11 cellular contexts compared by ENCODE assay signal in genomic region chr11:440065-441042, GRCh38. TPM values are rescaled to one million over a fixed set of nuclear protein-coding genes. Genes with fewer than 3 reads are reported as not detected.
DNase-seq lines count a peak whose midpoint lies in the region; TF ChIP-seq lines count a peak whose summit lies in the region.
"Had no signal": no experiment of that assay in that cellular context is flagged by ENCODE, and none has a peak within 500 bp of the region (broad histone marks: within the 10 kb centered on the region; RNA-seq: fewer than 3 reads in every experiment).

No MANE protein-coding gene starts in this region.

- WGBS in transverse colon (ENCODE audit: low coverage in 1 of 2), 2 donors = 84% methylated on average over 27 of the region's 27 CpGs; no CpG with 5 or more reads in 1 of the 2 donors
- 84 to 94% (median 92%) methylated on average over 17 to 27 of the region's 27 CpGs for WGBS in stomach, 5 donors

- peaks cover 20% of the 10 kb centered on the region for H3K27me3 ChIP-seq in transverse colon
- peaks cover 0 to 66% (median 7%) of the 10 kb centered on the region in 3 donors for H3K27me3 ChIP-seq in stomach

- H3K27ac Mint-ChIP-seq in activated naive CD4-positive, alpha-beta T cell treated with anti-CD3 and anti-CD28 coated beads, Interleukin-2, amount 50 U/mL, for 24 hours = no peak overlapping the region

- TF ChIP-seq EP300 in transverse colon (IDR thresholded peaks at IDR 0.05; ENCODE audit: low read depth) (no peak), stomach (IDR thresholded peaks at IDR 0.05) (no peak)

- H3K4me3 Mint-ChIP-seq in activated naive CD4-positive, alpha-beta T cell treated with anti-CD3 and anti-CD28 coated beads, Interleukin-2, amount 50 U/mL, for 24 hours = peak overlapping the region; percentile 68

- TF ChIP-seq POLR2A in transverse colon (IDR thresholded peaks at IDR 0.05) (no peak), stomach (IDR thresholded peaks at IDR 0.05) (no peak)

- no peak for DNase-seq in activated naive CD4-positive, alpha-beta T cell (lab: John Stamatoyannopoulos, UW)
- peak; percentile 63 for DNase-seq in SK-MEL-5 (ENCODE audit: low read depth, low spot score)
- peak; percentile 41 for DNase-seq in fibroblast of villous mesenchyme (ENCODE audit: low read depth)
- peak; percentile 66 for DNase-seq in transverse colon
- DNase-seq in stomach = no peak
- no peak for DNase-seq in GDM1 (lab: John Stamatoyannopoulos, UW)
- DNase-seq in GOT3 (lab: John Stamatoyannopoulos, UW) = no peak
- DNase-seq: EL had no signal

- no peaks in the 10 kb centered on the region for H3K27me3 Mint-ChIP-seq in activated naive CD4-positive, alpha-beta T cell treated with anti-CD3 and anti-CD28 coated beads, Interleukin-2, amount 50 U/mL, for 24 hours

- H3K27ac ChIP-seq in transverse colon = peak overlapping the region in 1 of 4 donors; percentile 86
- no peak overlapping the region for H3K27ac ChIP-seq in stomach
- H3K27ac ChIP-seq: left lung had no signal

- intact Hi-C loops in transverse colon (cut with DNase I; ENCODE audit: low total_unique reads) (loop anchor here (10.0 kb wide), 1 partner anchor 66 kb away; no protein-coding TSS in a partner anchor), stomach (cut with DNase I; ENCODE audit: low total_unique reads) (no loop called here)

- H3K36me3 ChIP-seq in transverse colon = no peaks in the 10 kb centered on the region
- H3K36me3 ChIP-seq in stomach = no peaks in the 10 kb centered on the region
- H3K36me3 ChIP-seq: left lung had no signal

- H3K9me3 ChIP-seq in transverse colon (no peaks in the 10 kb centered on the region), stomach (no peaks in the 10 kb centered on the region)
- H3K9me3 ChIP-seq: left lung had no signal

- in situ Hi-C loops in SK-MEL-5 (cut with HindIII; ENCODE audit: low pct_unique_long_range_greater_than_20kb, low sequenced_read_pairs) = no loop called here
- in situ Hi-C loops in transverse colon (cut with MboI; ENCODE audit: low pct_ligation_motif_present in 1 of 4, low pct_unique_long_range_greater_than_20kb in 1 of 4, low sequenced_read_pairs in 3 of 4) = no loop called here

- H3K4me3 ChIP-seq in fibroblast of villous mesenchyme (ENCODE audit: low read depth, low read length) (no peak overlapping the region), transverse colon (peak overlapping the region in 2 of 4 donors; percentile 54 to 62), stomach (peak overlapping the region in 2 of 4 donors; percentile 42 to 59)

- H3K36me3 Mint-ChIP-seq in activated naive CD4-positive, alpha-beta T cell treated with anti-CD3 and anti-CD28 coated beads, Interleukin-2, amount 50 U/mL, for 24 hours = no peaks in the 10 kb centered on the region

- H3K9me3 Mint-ChIP-seq in activated naive CD4-positive, alpha-beta T cell treated with anti-CD3 and anti-CD28 coated beads, Interleukin-2, amount 50 U/mL, for 24 hours = no peaks in the 10 kb centered on the region

- H3K4me1 Mint-ChIP-seq in activated naive CD4-positive, alpha-beta T cell treated with anti-CD3 and anti-CD28 coated beads, Interleukin-2, amount 50 U/mL, for 24 hours = peaks cover 30% of the 10 kb centered on the region

- H3K4me1 ChIP-seq in transverse colon (peaks cover 6 to 40% (median 31%) of the 10 kb centered on the region in 4 donors), stomach (peaks cover 8 to 29% (median 25%) of the 10 kb centered on the region in 4 donors)

- peak; percentile 39 for TF ChIP-seq CTCF in fibroblast of villous mesenchyme (IDR thresholded peaks at IDR 0.05; ENCODE audit: insufficient read depth, low read depth, low read length)
- peak in 2 of 5 experiments; percentile 13 to 38 for TF ChIP-seq CTCF in transverse colon (IDR thresholded peaks at IDR 0.05)
- TF ChIP-seq CTCF in stomach (IDR thresholded peaks at IDR 0.05) = no peak

RNA-seq across cellular contexts. Expression of gene ANO9, which starts 1.5 kb away (rescaled TPM):
- not detected in 2 replicates for total RNA-seq in SK-MEL-5 (2014; rRNA removed; shearing (Covaris generic))
- polyA plus RNA-seq in SK-MEL-5 (2015; cell fraction: cytosol; rRNA removed) = not detected in 2 replicates
- 0.14 TPM in 1 of 2 replicates, not detected in the other for polyA plus RNA-seq in SK-MEL-5 (2015; cell fraction: nucleus; rRNA removed)
- total RNA-seq in fibroblast of villous mesenchyme = not detected in 2 replicates
- total RNA-seq in transverse colon = 100 to 1,000 TPM; 117 to 490 (median 296) TPM
- 100 to 1,000 TPM in 1 of 5 donors, 10 to 100 TPM in 3, 1 to 10 TPM in 1; 5.7 to 208 (median 40.2) TPM for total RNA-seq in stomach
- 10 to 100 TPM in 2 of 3 donors, 1 to 10 TPM in 1; 9.8 to 37.6 (median 12.8) TPM for polyA plus RNA-seq in stomach
- total RNA-seq: cerebellum had no signal

RNA-seq across cellular contexts. Expression of gene PTDSS2, which starts 9.7 kb away (rescaled TPM):
- 41.7 and 45.6 TPM in 2 replicates for total RNA-seq in SK-MEL-5 (2014; rRNA removed; shearing (Covaris generic))
- 82.2 and 89.5 TPM in 2 replicates for polyA plus RNA-seq in SK-MEL-5 (2015; cell fraction: cytosol; rRNA removed)
- 161 and 197 TPM in 2 replicates for polyA plus RNA-seq in SK-MEL-5 (2015; cell fraction: nucleus; rRNA removed)
- total RNA-seq in fibroblast of villous mesenchyme (31.5 and 34.8 TPM in 2 replicates), transverse colon (100 to 1,000 TPM in 2 of 4 donors, 10 to 100 TPM in 2; 28.5 to 264 (median 76.0) TPM), stomach (100 to 1,000 TPM in 2 of 5 donors, 10 to 100 TPM in 3; 16.5 to 264 (median 59.0) TPM)
- 10 to 100 TPM; 11.6 to 24.3 (median 22.3) TPM for polyA plus RNA-seq in stomach

RNA-seq across cellular contexts. Expression of gene SIGIRR, which starts 25.6 kb away (rescaled TPM):
- total RNA-seq in SK-MEL-5 (2014; rRNA removed; shearing (Covaris generic)) = 23.4 and 25.6 TPM in 2 replicates
- polyA plus RNA-seq in SK-MEL-5 (2015; cell fraction: cytosol; rRNA removed) = 35.4 and 55.7 TPM in 2 replicates
- polyA plus RNA-seq in SK-MEL-5 (2015; cell fraction: nucleus; rRNA removed) = 40.3 and 43.2 TPM in 2 replicates
- total RNA-seq in fibroblast of villous mesenchyme = 10.8 and 14.5 TPM in 2 replicates
- total RNA-seq in transverse colon = 100 to 1,000 TPM; 107 to 344 (median 148) TPM
- total RNA-seq in stomach = 100 to 1,000 TPM in 3 of 5 donors, 10 to 100 TPM in 2; 11.4 to 325 (median 110) TPM
- polyA plus RNA-seq in stomach = 100 to 1,000 TPM; 110 to 227 (median 164) TPM

RNA-seq across cellular contexts. Expression of gene PKP3, which starts 46.3 kb away (rescaled TPM):
- total RNA-seq in SK-MEL-5 (2014; rRNA removed; shearing (Covaris generic)) = not detected in 2 replicates
- polyA plus RNA-seq in SK-MEL-5 (2015; cell fraction: cytosol; rRNA removed) = 0.07 TPM in 1 of 2 replicates, not detected in the other
- not detected in 2 replicates for polyA plus RNA-seq in SK-MEL-5 (2015; cell fraction: nucleus; rRNA removed)
- 2.2 and 2.6 TPM in 2 replicates for total RNA-seq in fibroblast of villous mesenchyme
- 100 to 1,000 TPM; 159 to 359 (median 200) TPM for total RNA-seq in transverse colon
- 100 to 1,000 TPM in 3 of 5 donors, 10 to 100 TPM in 2; 26.3 to 356 (median 141) TPM for total RNA-seq in stomach
- 10 to 100 TPM; 31.1 to 94.5 (median 41.7) TPM for polyA plus RNA-seq in stomach

Comparison
In these comparisons a context has a peak if more than half of its experiments do, and no peak if none do; other contexts are left out.
1. DNase-seq: peak in SK-MEL-5 (single experiment), fibroblast of villous mesenchyme (single experiment) and transverse colon (single experiment); none in activated naive CD4-positive, alpha-beta T cell (0 of 4), stomach (single experiment), GDM1 (single experiment) and GOT3 (single experiment).